ENCODE assay signal across 8 cellular contexts in the genomic region with DNA sequence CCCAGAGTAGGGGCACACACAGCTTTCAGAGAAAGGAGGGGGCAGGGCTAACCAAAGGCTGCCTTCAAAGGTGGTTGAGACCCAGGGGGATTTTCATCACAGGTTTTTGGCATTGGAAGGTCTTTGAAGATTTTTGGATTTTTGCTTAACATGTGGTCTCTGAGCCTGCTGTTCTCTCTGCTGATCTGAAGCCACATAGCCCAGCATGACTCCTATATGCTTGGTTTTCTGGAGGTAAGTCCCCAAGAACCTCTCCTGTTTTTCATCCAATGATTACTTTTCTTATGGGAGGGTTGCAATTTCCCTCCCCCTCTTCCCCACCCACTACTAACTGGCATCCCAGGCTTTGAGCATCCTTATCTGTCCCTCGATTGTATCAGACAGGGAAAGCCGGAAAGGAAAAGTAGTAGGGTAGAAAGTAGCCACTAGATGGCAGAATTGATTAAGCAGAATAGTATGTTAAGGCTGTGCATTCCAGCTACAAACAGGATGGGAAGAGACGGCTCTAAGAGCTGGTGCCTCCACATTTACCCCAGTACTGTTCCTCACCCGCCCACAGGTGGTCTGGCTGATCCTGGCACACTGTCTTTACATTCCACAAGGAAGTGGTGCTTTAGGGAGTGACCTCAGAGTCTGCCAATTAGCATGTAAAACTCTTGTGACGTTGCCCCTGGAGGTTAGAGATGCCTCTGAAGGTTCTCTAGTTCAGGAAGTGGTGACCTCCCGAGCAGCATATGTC.
DNase-seq lines count a peak whose midpoint lies in the region; ATAC-seq and TF ChIP-seq lines count a peak whose summit lies in the region.

No MANE protein-coding gene starts in this region.

- no peak overlapping the region for H3K27ac ChIP-seq in C4-2B

- TF ChIP-seq CTCF in C4-2B (conservative IDR thresholded peaks at IDR 0.05) (peak; percentile 77), endothelial cell (IDR thresholded peaks at IDR 0.05; ENCODE audit: unreplicated experiment) (peak; percentile 69)

- peak; percentile 50 for DNase-seq in NCI-H1048 (lab: John Stamatoyannopoulos, UW)
- peak; percentile 60 for DNase-seq in SKM-1 (lab: John Stamatoyannopoulos, UW; ENCODE audit: unreplicated experiment)
- peak; percentile 42 for DNase-seq in endothelial cell (ENCODE audit: low spot score)
- peak; percentile 77 for DNase-seq in midbrain (lab: John Stamatoyannopoulos, UW)
- DNase-seq in occipital lobe (lab: John Stamatoyannopoulos, UW): no peak

- H3K36me3 Mint-ChIP-seq in endothelial cell (ENCODE audit: low read depth, unreplicated experiment): no peaks in the 10 kb centered on the region

- H3K4me1 Mint-ChIP-seq in endothelial cell (ENCODE audit: unreplicated experiment): no peaks in the 10 kb centered on the region

- TF ChIP-seq POLR2A in GM18505 (IDR thresholded peaks at IDR 0.05; ENCODE audit: borderline replicate concordance, extremely low read depth, insufficient read depth, insufficient read length): no peak

- no peaks in the 10 kb centered on the region for H3K9me3 Mint-ChIP-seq in endothelial cell (ENCODE audit: unreplicated experiment)

- no peak overlapping the region for H3K27ac Mint-ChIP-seq in endothelial cell (ENCODE audit: unreplicated experiment)

- H3K4me3 Mint-ChIP-seq in endothelial cell (ENCODE audit: unreplicated experiment): no peak overlapping the region

- no peaks in the 10 kb centered on the region for H3K27me3 Mint-ChIP-seq in endothelial cell (ENCODE audit: unreplicated experiment)

- ATAC-seq in GM18505 (IDR thresholded peaks at IDR 0.05; ENCODE audit: unreplicated experiment) (peak; percentile 86), HG02852 (IDR thresholded peaks at IDR 0.05; ENCODE audit: unreplicated experiment) (peak; percentile 90)
